ENCODE assay signal across 19 cellular contexts in genomic region chr12:6146951-6147350, GRCh38. TPM values are rescaled to one million over a fixed set of nuclear protein-coding genes. Genes with fewer than 3 reads are reported as not detected.
DNase-seq lines count a peak whose midpoint lies in the region; ATAC-seq and TF ChIP-seq lines count a peak whose summit lies in the region.
"Had no signal": no experiment of that assay in that cellular context is flagged by ENCODE, and none has a peak within 500 bp of the region (broad histone marks: within the 10 kb centered on the region; RNA-seq: fewer than 3 reads in every experiment).

No MANE protein-coding gene starts in this region.

- H3K18ac ChIP-seq in trophoblast cell (ENCODE audit: low read length), result peak overlapping the region; percentile 79

- peaks cover 9 to 10% of the 10 kb centered on the region in 2 experiments for H3K4me1 ChIP-seq in trophoblast cell (ENCODE audit: control insufficient read depth in 1 of 2, insufficient read depth in 2 of 2, low read length in 2 of 2)

- H2BK120ac ChIP-seq in trophoblast cell (ENCODE audit: insufficient read depth, low read length, poor library complexity), result peak overlapping the region; percentile 37

- H3K14ac ChIP-seq in trophoblast cell (ENCODE audit: low read length), result no peak overlapping the region

- peak overlapping the region; percentile 24 for H2BK5ac ChIP-seq in trophoblast cell (ENCODE audit: low read depth, low read length, poor library complexity)

- no peak overlapping the region for H4K8ac ChIP-seq in trophoblast cell (ENCODE audit: low read depth, low read length)

- H3K9me3 ChIP-seq in trophoblast cell (ENCODE audit: insufficient read depth, low read depth, low read length), result no peaks in the 10 kb centered on the region
- H3K9me3 ChIP-seq: BE2C had no signal

- H2BK12ac ChIP-seq in trophoblast cell (ENCODE audit: low read length), result peak overlapping the region; percentile 42

- H2AK5ac ChIP-seq in trophoblast cell (ENCODE audit: low read length), result no peak overlapping the region

- H3K79me1 ChIP-seq in trophoblast cell (ENCODE audit: low read length), result peaks cover 13% of the 10 kb centered on the region

- DNase-seq in GM10266 (ENCODE audit: extremely low spot score) (peak; percentile 0), epithelial cell of esophagus (ENCODE audit: low read depth) (peak; percentile 24), trophoblast cell (peak; percentile 34 to 85), kidney tubule cell (ENCODE audit: low spot score) (no peak), H7 (no peak)
- no peak for DNase-seq in central memory CD4-positive, alpha-beta T cell
- DNase-seq: ACHN; BE2C; CD4-positive, alpha-beta memory T cell; DMS153; DMS79 treated with DMSO at 0.1 percent for 48 hours; EL; GDM1; H9 had no signal

- no peaks in the 10 kb centered on the region for H3K79me2 ChIP-seq in trophoblast cell (ENCODE audit: control insufficient read depth, insufficient read depth, low read length, poor library complexity)

- ATAC-seq in GM21529 (IDR thresholded peaks at IDR 0.05; ENCODE audit: unreplicated experiment), result no peak
- ATAC-seq: GM23338 had no signal

- TF ChIP-seq CTCF in GM10266 (IDR thresholded peaks at IDR 0.05; ENCODE audit: control insufficient read depth, insufficient read depth, low read depth, missing control alignments), result no peak
- TF ChIP-seq CTCF in epithelial cell of esophagus (IDR thresholded peaks at IDR 0.05; ENCODE audit: insufficient read depth, low read depth, low read length, missing control alignments), result no peak

- H3K23ac ChIP-seq in trophoblast cell (ENCODE audit: low read length), result no peak overlapping the region

- H2AFZ ChIP-seq in trophoblast cell (ENCODE audit: insufficient read depth, low read length, poor library complexity), result no peak overlapping the region
- H2AFZ ChIP-seq: GM23338 had no signal

- H3K9ac ChIP-seq in trophoblast cell (ENCODE audit: low read length), result no peak overlapping the region
- H3K9ac ChIP-seq: KMS-11 had no signal

- H3K4me3 ChIP-seq in epithelial cell of esophagus (ENCODE audit: low read length) (no peak overlapping the region), trophoblast cell (ENCODE audit: low read depth, low read length) (no peak overlapping the region), H7 (ENCODE audit: insufficient read depth, low read depth, low read length) (no peak overlapping the region)
- H3K4me3 ChIP-seq: GM23338 had no signal

- H3K27me3 ChIP-seq in trophoblast cell (ENCODE audit: insufficient read depth, low read length), result no peaks in the 10 kb centered on the region
- no peaks in the 10 kb centered on the region for H3K27me3 ChIP-seq in H7 (ENCODE audit: control insufficient read depth, insufficient read depth, low read length)
- H3K27me3 ChIP-seq: BE2C had no signal

- H4K12ac ChIP-seq in trophoblast cell (ENCODE audit: low read depth, low read length), result no peak overlapping the region

- H3K4me2 ChIP-seq in trophoblast cell (ENCODE audit: low read length), result no peak overlapping the region
- H3K4me2 ChIP-seq: GM23338, KMS-11 had no signal

- H3K36me3 ChIP-seq in trophoblast cell (ENCODE audit: control insufficient read depth in 1 of 2, insufficient read depth in 2 of 2, low read length in 2 of 2), result no peaks in the 10 kb centered on the region
- H3K36me3 ChIP-seq in H7 (replicated peaks; ENCODE audit: control insufficient read depth, insufficient read depth, low read length), result no peaks in the 10 kb centered on the region
- H3K36me3 ChIP-seq: BE2C had no signal

- H3K4ac ChIP-seq in trophoblast cell (ENCODE audit: low read depth, low read length), result no peak overlapping the region

- H3K27ac ChIP-seq in trophoblast cell (ENCODE audit: low read depth, low read length), result no peak overlapping the region
- H3K27ac ChIP-seq: C4-2B, KMS-11 had no signal

- no CpG with 5 or more reads among the region's 5 CpGs for WGBS in trophoblast cell (ENCODE audit: extremely low coverage, insufficient coverage, insufficient read length)

- H4K91ac ChIP-seq in trophoblast cell (ENCODE audit: low read depth, low read length), result peak overlapping the region; percentile 88

RNA-seq across cellular contexts. Expression of gene VWF, which starts 22.5 kb away (rescaled TPM):
- 0.82 and 1.1 TPM in 2 replicates for polyA plus RNA-seq in trophoblast cell (2013)
- 1.6 and 2.3 TPM in 2 replicates for total RNA-seq in H7 (2014; rRNA removed; shearing (Covaris generic))
- total RNA-seq: HT-29 had no signal

RNA-seq across cellular contexts. Expression of gene CD9, which starts 53.2 kb away (rescaled TPM):
- polyA plus RNA-seq in trophoblast cell (2013), result 675 and 739 TPM in 2 replicates
- 266 and 274 TPM in 2 replicates for total RNA-seq in H7 (2014; rRNA removed; shearing (Covaris generic))

Comparison
In these comparisons a context has a peak if more than half of its experiments do, and no peak if none do; other contexts are left out.
1. DNase-seq: peak in GM10266 (single experiment), epithelial cell of esophagus (single experiment) and trophoblast cell (2 of 2); none in kidney tubule cell (single experiment), H7 (single experiment) and central memory CD4-positive, alpha-beta T cell (single experiment).